In genomic region chr7:137975223-137975622, GRCh38 we compare ENCODE assay signal across 8 cellular contexts.
DNase-seq lines count a peak whose midpoint lies in the region; ATAC-seq and TF ChIP-seq lines count a peak whose summit lies in the region.

No MANE protein-coding gene starts in this region.

- no peak overlapping the region for H3K27ac Mint-ChIP-seq in T-helper 2 cell treated with Interferon-gamma antibody and Interleukin-4, amounts not matched to agents 5 μg/mL and 100 μg/mL, for 36 hours

- no peaks in the 10 kb centered on the region for H3K9me3 Mint-ChIP-seq in T-helper 2 cell treated with Interferon-gamma antibody and Interleukin-4, amounts not matched to agents 5 μg/mL and 100 μg/mL, for 36 hours

- peaks cover 15% of the 10 kb centered on the region for H3K36me3 Mint-ChIP-seq in T-helper 2 cell treated with Interferon-gamma antibody and Interleukin-4, amounts not matched to agents 5 μg/mL and 100 μg/mL, for 36 hours (ENCODE audit: low read depth)

- H3K27me3 Mint-ChIP-seq in T-helper 2 cell treated with Interferon-gamma antibody and Interleukin-4, amounts not matched to agents 5 μg/mL and 100 μg/mL, for 36 hours (ENCODE audit: low read depth): no peaks in the 10 kb centered on the region

- H3K4me1 Mint-ChIP-seq in T-helper 2 cell treated with Interferon-gamma antibody and Interleukin-4, amounts not matched to agents 5 μg/mL and 100 μg/mL, for 36 hours (ENCODE audit: low read depth): no peaks in the 10 kb centered on the region

- no peak for TF ChIP-seq CTCF in GM10266 (IDR thresholded peaks at IDR 0.05; ENCODE audit: control insufficient read depth, insufficient read depth, low read depth, missing control alignments)

- H3K4me3 Mint-ChIP-seq in T-helper 2 cell treated with Interferon-gamma antibody and Interleukin-4, amounts not matched to agents 5 μg/mL and 100 μg/mL, for 36 hours: no peak overlapping the region

- DNase-seq in GM10266 (ENCODE audit: extremely low spot score) (peak; percentile 43), dedifferentiated amniotic fluid mesenchymal stem cell (ENCODE audit: extremely low spot score) (peak; percentile 52), nucleus accumbens (lab: John Stamatoyannopoulos, UW) (peak in 43 of 56 donors; percentile 2 to 71 (median 44)), NCI-H2227 treated with DMSO at 0.1 percent for 48 hours (lab: John Stamatoyannopoulos, UW) (no peak)
- DNase-seq in stimulated activated CD4-positive, alpha-beta T cell treated with anti-CD3 and anti-CD28 coated beads, Interleukin-12 subunit alpha, Interleukin-12 subunit beta, amount 100 ng/mL, for 4 hours: no peak
- no peak for DNase-seq in T-helper 2 cell treated with Interferon-gamma antibody and Interleukin-4, amounts not matched to agents 5 μg/mL and 100 μg/mL, for 36 hours (ENCODE audit: low spot score)
- no peak for DNase-seq in activated naive CD4-positive, alpha-beta T cell (lab: John Stamatoyannopoulos, UW)

- peak; percentile 73 for ATAC-seq in HG02623 (IDR thresholded peaks at IDR 0.05; ENCODE audit: unreplicated experiment)

Comparison
In these comparisons a context has a peak if more than half of its experiments do, and no peak if none do; other contexts are left out.
1. DNase-seq: peak in GM10266 (single experiment), dedifferentiated amniotic fluid mesenchymal stem cell (single experiment) and nucleus accumbens (43 of 56); none in stimulated activated CD4-positive, alpha-beta T cell treated with anti-CD3 and anti-CD28 coated beads, Interleukin-12 subunit alpha, Interleukin-12 subunit beta, amount 100 ng/mL, for 4 hours (single experiment), T-helper 2 cell treated with Interferon-gamma antibody and Interleukin-4, amounts not matched to agents 5 μg/mL and 100 μg/mL, for 36 hours (single experiment), NCI-H2227 treated with DMSO at 0.1 percent for 48 hours (single experiment) and activated naive CD4-positive, alpha-beta T cell (0 of 4).